13 cellular contexts compared by ENCODE assay signal in the genomic region with DNA sequence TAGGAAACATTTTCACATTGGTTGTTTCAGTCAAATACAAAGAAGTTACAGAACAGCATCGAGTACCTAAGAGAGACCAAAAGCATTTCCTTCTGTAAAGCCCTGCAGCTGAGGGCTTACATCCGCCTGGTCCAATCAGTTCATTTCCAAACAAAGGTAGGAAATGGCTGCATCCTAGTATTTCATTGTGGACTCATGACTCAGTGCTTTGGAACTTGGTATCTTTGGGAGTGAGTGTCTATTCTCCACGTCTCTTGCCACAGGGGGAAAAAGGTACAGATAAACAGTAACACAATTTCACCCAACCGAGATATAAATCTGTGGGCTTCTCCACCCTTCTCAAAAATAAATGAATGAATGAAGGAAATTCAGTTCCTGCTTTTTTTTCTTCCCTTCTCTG.
DNase-seq lines count a peak whose midpoint lies in the region; ATAC-seq and TF ChIP-seq lines count a peak whose summit lies in the region.
"Had no signal": no experiment of that assay in that cellular context is flagged by ENCODE, and none has a peak within 500 bp of the region (broad histone marks: within the 10 kb centered on the region; RNA-seq: fewer than 3 reads in every experiment).

No MANE protein-coding gene starts in this region.

- no peak for TF ChIP-seq CTCF in gastrocnemius medialis (IDR thresholded peaks at IDR 0.05 in 4 of 5, conservative IDR thresholded peaks at IDR 0.05 in 1 of 5)

- no peaks in the 10 kb centered on the region for H3K36me3 ChIP-seq in adipocyte (ENCODE audit: control insufficient read depth, insufficient read depth, low read length, severe bottlenecking)
- no peaks in the 10 kb centered on the region for H3K36me3 ChIP-seq in gastrocnemius medialis

- H3K9me3 ChIP-seq in adipocyte (ENCODE audit: control insufficient read depth, low read length) = no peaks in the 10 kb centered on the region
- no peaks in the 10 kb centered on the region for H3K9me3 ChIP-seq in gastrocnemius medialis
- H3K9me3 ChIP-seq: testis had no signal

- peak; percentile 57 to 81 for ATAC-seq in gastrocnemius medialis
- no peak for ATAC-seq in stimulated activated naive CD8-positive, alpha-beta T cell treated with anti-CD3 and anti-CD28 coated beads, Interleukin-15, Interleukin-2, amounts not matched to agents 100 U/mL and 50 U/mL, for 24 hours
- ATAC-seq: activated naive CD4-positive, alpha-beta T cell treated with anti-CD3 and anti-CD28 coated beads, Interleukin-2, amount 50 U/mL, for 72 hours had no signal

- H3K4me1 ChIP-seq in adipocyte (ENCODE audit: control insufficient read depth, insufficient read depth, low read length) (peaks cover 57% of the 10 kb centered on the region), gastrocnemius medialis (peaks cover 59 to 68% of the 10 kb centered on the region in 2 donors)
- H3K4me1 ChIP-seq: testis had no signal

- H3K27me3 ChIP-seq in adipocyte (replicated peaks; ENCODE audit: control insufficient read depth, insufficient read depth, low read length) (no peaks in the 10 kb centered on the region), gastrocnemius medialis (no peaks in the 10 kb centered on the region)
- H3K27me3 ChIP-seq: testis had no signal

- no peak for TF ChIP-seq POLR2A in gastrocnemius medialis (IDR thresholded peaks at IDR 0.05)

- H3K9me3 Mint-ChIP-seq in activated T-cell treated with anti-CD3 and anti-CD28 coated beads, Interleukin-2, amount 50 U/mL, for 24 hours = no peaks in the 10 kb centered on the region

- H3K36me3 Mint-ChIP-seq in activated T-cell treated with anti-CD3 and anti-CD28 coated beads, Interleukin-2, amount 50 U/mL, for 24 hours (ENCODE audit: low read depth) = no peaks in the 10 kb centered on the region
- H3K36me3 Mint-ChIP-seq: activated naive CD4-positive, alpha-beta T cell treated with anti-CD3 and anti-CD28 coated beads, Interleukin-2, amount 50 U/mL, for 72 hours had no signal

- peak overlapping the region; percentile 24 to 74 (median 56) for H3K27ac ChIP-seq in gastrocnemius medialis
- H3K27ac ChIP-seq: testis, VCaP had no signal

- intact Hi-C loops in gastrocnemius medialis (cut with DNase I; ENCODE audit: low total_unique reads) = no loop called here

- H3K27me3 Mint-ChIP-seq in activated T-cell treated with anti-CD3 and anti-CD28 coated beads, Interleukin-2, amount 50 U/mL, for 24 hours = peaks cover 2% of the 10 kb centered on the region

- in situ Hi-C loops in gastrocnemius medialis (cut with MboI; ENCODE audit: low sequenced_read_pairs in 4 of 4) = no loop called here

- H3K4me1 Mint-ChIP-seq in activated T-cell treated with anti-CD3 and anti-CD28 coated beads, Interleukin-2, amount 50 U/mL, for 24 hours (ENCODE audit: low read depth) = no peaks in the 10 kb centered on the region

- no peak overlapping the region for H3K27ac Mint-ChIP-seq in activated T-cell treated with anti-CD3 and anti-CD28 coated beads, Interleukin-2, amount 50 U/mL, for 24 hours
- H3K27ac Mint-ChIP-seq: activated naive CD4-positive, alpha-beta T cell treated with anti-CD3 and anti-CD28 coated beads, Interleukin-2, amount 50 U/mL, for 72 hours had no signal

- peak; percentile 88 for DNase-seq in HT1080 (ENCODE audit: low read depth)
- peak; percentile 46 for DNase-seq in adipocyte (ENCODE audit: low read depth)
- peak; percentile 23 for DNase-seq in iPS-NIHi7 (ENCODE audit: extremely low spot score)
- DNase-seq in gastrocnemius medialis = no peak
- DNase-seq in stimulated activated CD4-positive, alpha-beta T cell treated with anti-CD3 and anti-CD28 coated beads, Interleukin-15, amount 100 ng/mL, for 24 hours = no peak
- no peak for DNase-seq in SKM-1 (lab: John Stamatoyannopoulos, UW; ENCODE audit: unreplicated experiment)
- no peak for DNase-seq in stimulated activated naive CD8-positive, alpha-beta T cell treated with anti-CD3 and anti-CD28 coated beads, Interleukin-15, Interleukin-2, amounts not matched to agents 100 U/mL and 50 U/mL, for 24 hours
- DNase-seq in activated T-cell treated with anti-CD3 and anti-CD28 coated beads, Interleukin-2, amount 50 U/mL, for 24 hours = no peak
- DNase-seq: NCI-H2029 treated with DMSO at 0.1 percent for 48 hours, testis had no signal

- H3K4me3 ChIP-seq in adipocyte (ENCODE audit: low read length) (no peak overlapping the region), gastrocnemius medialis (no peak overlapping the region)
- H3K4me3 ChIP-seq: smooth muscle cell, testis had no signal

- H3K4me3 Mint-ChIP-seq in activated T-cell treated with anti-CD3 and anti-CD28 coated beads, Interleukin-2, amount 50 U/mL, for 24 hours = no peak overlapping the region

- no peak overlapping the region for H3K9ac ChIP-seq in adipocyte (ENCODE audit: low read length)

Comparison
In these comparisons a context has a peak if more than half of its experiments do, and no peak if none do; other contexts are left out.
1. DNase-seq: peak in HT1080 (single experiment), adipocyte (single experiment) and iPS-NIHi7 (single experiment); none in gastrocnemius medialis (0 of 2), stimulated activated CD4-positive, alpha-beta T cell treated with anti-CD3 and anti-CD28 coated beads, Interleukin-15, amount 100 ng/mL, for 24 hours (single experiment), SKM-1 (single experiment), stimulated activated naive CD8-positive, alpha-beta T cell treated with anti-CD3 and anti-CD28 coated beads, Interleukin-15, Interleukin-2, amounts not matched to agents 100 U/mL and 50 U/mL, for 24 hours (single experiment) and activated T-cell treated with anti-CD3 and anti-CD28 coated beads, Interleukin-2, amount 50 U/mL, for 24 hours (single experiment).